In genomic region chr7:137953692-137954470, GRCh38 we compare ENCODE assay signal across 9 cellular contexts. TPM values are rescaled to one million over a fixed set of nuclear protein-coding genes. Genes with fewer than 3 reads are reported as not detected.
DNase-seq lines count a peak whose midpoint lies in the region; ATAC-seq and TF ChIP-seq lines count a peak whose summit lies in the region.
"Had no signal": no experiment of that assay in that cellular context is flagged by ENCODE, and none has a peak within 500 bp of the region (broad histone marks: within the 10 kb centered on the region; RNA-seq: fewer than 3 reads in every experiment).

No MANE protein-coding gene starts in this region.

- TF ChIP-seq EP300 in suprapubic skin (IDR thresholded peaks at IDR 0.05): no peak

- TF ChIP-seq POLR2A in suprapubic skin (IDR thresholded peaks at IDR 0.05): no peak

- peak; percentile 16 for DNase-seq in NCI-H510A treated with DMSO at 0.1 percent for 48 hours (lab: John Stamatoyannopoulos, UW)
- no peak for DNase-seq in NCI-H510A (lab: John Stamatoyannopoulos, UW)
- peak; percentile 34 for DNase-seq in RWPE1 (ENCODE audit: low spot score)
- peak; percentile 96 for DNase-seq in fibroblast of villous mesenchyme (ENCODE audit: low read depth)
- DNase-seq in suprapubic skin (ENCODE audit: low spot score in 2 of 2): no peak
- DNase-seq in BE2C: no peak
- DNase-seq in stimulated activated naive CD8-positive, alpha-beta T cell treated with anti-CD3 and anti-CD28 coated beads, Interleukin-15, Interleukin-2, amounts not matched to agents 100 U/mL and 50 U/mL, for 24 hours: no peak
- no peak for DNase-seq in NCI-H187 (lab: John Stamatoyannopoulos, UW)
- DNase-seq: DND-41 had no signal

- H3K9me3 ChIP-seq in suprapubic skin (no peaks in the 10 kb centered on the region), BE2C (no peaks in the 10 kb centered on the region)

- ATAC-seq in stimulated activated naive CD8-positive, alpha-beta T cell treated with anti-CD3 and anti-CD28 coated beads, Interleukin-15, Interleukin-2, amounts not matched to agents 100 U/mL and 50 U/mL, for 24 hours: no peak

- POLR2A ChIA-PET in RWPE1 (lab: Yijun Ruan, JAX; ENCODE audit: low non-redundant PET): no interaction called here

- H3K4me3 ChIP-seq in fibroblast of villous mesenchyme (ENCODE audit: low read depth, low read length): peak overlapping the region; percentile 37
- no peak overlapping the region for H3K4me3 ChIP-seq in suprapubic skin
- H3K4me3 ChIP-seq in BE2C (ENCODE audit: low read depth, low read length): no peak overlapping the region

- H3K27ac ChIP-seq in RWPE1: no peak overlapping the region
- H3K27ac ChIP-seq in suprapubic skin: peak overlapping the region; percentile 32

- 59% methylated on average over 6 of the region's 6 CpGs for WGBS in suprapubic skin

- CTCF ChIA-PET in RWPE1 (lab: Yijun Ruan, JAX): no interaction called here

- TF ChIP-seq CTCF in RWPE1 (conservative IDR thresholded peaks at IDR 0.05; ENCODE audit: low read depth) (no peak), fibroblast of villous mesenchyme (IDR thresholded peaks at IDR 0.05; ENCODE audit: insufficient read depth, low read depth, low read length) (no peak), suprapubic skin (IDR thresholded peaks at IDR 0.05) (no peak), BE2C (IDR thresholded peaks at IDR 0.05; ENCODE audit: low read depth, low read length) (no peak)

- H3K36me3 ChIP-seq in suprapubic skin (no peaks in the 10 kb centered on the region), BE2C (no peaks in the 10 kb centered on the region; the same call in 1 of the 2 replicates)

- H3K27me3 ChIP-seq in suprapubic skin: no peaks in the 10 kb centered on the region
- no peaks in the 10 kb centered on the region for H3K27me3 ChIP-seq in BE2C

- H3K4me1 ChIP-seq in suprapubic skin (peaks cover 39% of the 10 kb centered on the region), BE2C (peaks cover 20% of the 10 kb centered on the region)

RNA-seq across cellular contexts. Expression of gene CREB3L2, which starts 48.0 kb away (rescaled TPM):
- total RNA-seq in fibroblast of villous mesenchyme: 33.2 and 35.4 TPM in 2 replicates
- 10 to 100 TPM; 10.9 to 24.5 (median 14.1) TPM for total RNA-seq in suprapubic skin
- polyA plus RNA-seq in BE2C (2012; ENCODE audit: insufficient read depth, insufficient read length, low read depth): 9.6 TPM

Comparison
In these comparisons a context has a peak if more than half of its experiments do, and no peak if none do; other contexts are left out.
1. DNase-seq: peak in NCI-H510A treated with DMSO at 0.1 percent for 48 hours (single experiment), RWPE1 (single experiment) and fibroblast of villous mesenchyme (single experiment); none in NCI-H510A (single experiment), suprapubic skin (0 of 2), BE2C (single experiment), stimulated activated naive CD8-positive, alpha-beta T cell treated with anti-CD3 and anti-CD28 coated beads, Interleukin-15, Interleukin-2, amounts not matched to agents 100 U/mL and 50 U/mL, for 24 hours (single experiment) and NCI-H187 (0 of 2).